ENCODE assay signal across 16 cellular contexts in the genomic region with DNA sequence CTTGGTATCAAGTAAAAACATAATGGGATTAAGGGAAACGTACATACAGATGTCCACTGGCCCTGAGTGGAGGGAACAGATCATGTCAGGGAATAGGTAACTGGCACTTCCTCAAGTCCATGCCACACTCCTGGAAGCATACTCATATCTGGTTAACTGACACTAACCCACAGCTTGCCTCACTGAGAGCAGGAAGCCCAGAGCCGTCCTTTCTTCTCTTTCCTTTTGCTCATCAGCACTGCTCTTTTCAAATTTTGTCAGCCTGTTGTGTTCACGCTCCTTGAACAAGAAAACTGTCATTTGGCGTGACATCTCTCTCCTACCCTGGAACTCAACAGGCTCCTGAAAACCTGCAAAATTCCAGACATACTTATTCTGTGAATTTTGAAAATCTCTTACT.
"Had no signal": no experiment of that assay in that cellular context is flagged by ENCODE, and none has a peak within 500 bp of the region (broad histone marks: within the 10 kb centered on the region; RNA-seq: fewer than 3 reads in every experiment).

No MANE protein-coding gene starts in this region.

- H3K36me3 ChIP-seq: esophagus squamous epithelium, gastroesophageal sphincter, right atrium auricular region, sigmoid colon had no signal

- ATAC-seq: gastroesophageal sphincter; left colon; naive thymus-derived CD8-positive, alpha-beta T cell had no signal

- H3K27ac ChIP-seq: epithelial cell of prostate, esophagus squamous epithelium, gastroesophageal sphincter, hepatocyte, right atrium auricular region, sigmoid colon, skin epidermis had no signal

- H3K4me1 ChIP-seq: gastroesophageal sphincter, right atrium auricular region, sigmoid colon had no signal

- DNase-seq: central memory CD4-positive, alpha-beta T cell; effector memory CD4-positive, alpha-beta T cell; esophagus squamous epithelium; kidney; left colon; naive thymus-derived CD8-positive, alpha-beta T cell; posterior cingulate gyrus; sigmoid colon; stimulated activated CD4-positive, alpha-beta T cell treated with anti-CD3 and anti-CD28 coated beads, Interleukin-12 subunit alpha, Interleukin-12 subunit beta, amount 100 ng/mL, for 4 hours; stimulated activated naive CD4-positive, alpha-beta T cell treated with Interleukin-2 at 50 U/mL for 16 hours; trophoblast cell had no signal

- H3K4me3 Mint-ChIP-seq: naive thymus-derived CD8-positive, alpha-beta T cell had no signal

- H3K36me3 Mint-ChIP-seq: naive thymus-derived CD8-positive, alpha-beta T cell had no signal

- H3K4me1 Mint-ChIP-seq: naive thymus-derived CD8-positive, alpha-beta T cell had no signal

- H3K9me3 ChIP-seq: esophagus squamous epithelium, gastroesophageal sphincter, right atrium auricular region, sigmoid colon had no signal

- H3K4me3 ChIP-seq: esophagus squamous epithelium, gastroesophageal sphincter, hepatocyte, right atrium auricular region, sigmoid colon, skin epidermis had no signal

- H3K27me3 ChIP-seq: esophagus squamous epithelium, gastroesophageal sphincter, hepatocyte, right atrium auricular region, sigmoid colon had no signal
